In genomic region chr7:141014523-141015395, GRCh38 we compare ENCODE assay signal across 8 cellular contexts. TPM values are rescaled to one million over a fixed set of nuclear protein-coding genes. Genes with fewer than 3 reads are reported as not detected.
A peak's percentile ranks its signal among the peaks of the same experiment; 100 is the strongest.
DNase-seq lines count a peak whose midpoint lies in the region; ATAC-seq, FAIRE-seq and TF ChIP-seq lines count a peak whose summit lies in the region.

Gene MRPS33 (minus strand): TSS chr7:141014952. CDS start chr7:141010633, 4,319 bp downstream.

- H3K9ac ChIP-seq in astrocyte (ENCODE audit: low read length) (peak within 1 kb of the TSS; percentile 90), rectal smooth muscle tissue (ENCODE audit: low read length) (peak within 1 kb of the TSS; percentile 82)

- H3K9me3 ChIP-seq in astrocyte (ENCODE audit: insufficient read depth, low read depth, low read length) (no peaks in the 10 kb centered on the region), aorta (ENCODE audit: control insufficient read depth, low read length) (peaks cover 2% of the 10 kb centered on the region)

- peak within 1 kb of the TSS; percentile 88 for H3K4me2 ChIP-seq in astrocyte (ENCODE audit: low read length)

- peaks cover 17% of the 10 kb centered on the region for H3K79me2 ChIP-seq in astrocyte (ENCODE audit: insufficient read depth, low read length)

- ATAC-seq in HG02981 (IDR thresholded peaks at IDR 0.05; ENCODE audit: unreplicated experiment): peak; percentile 97
- peak; percentile 100 for ATAC-seq in aorta (ENCODE audit: low FRiP score)

- peaks cover 3% of the 10 kb centered on the region for H3K27me3 Mint-ChIP-seq in astrocyte (ENCODE audit: low read depth, unreplicated experiment)

- 0% methylated on average over 47 of the region's 47 CpGs for WGBS in aorta, 2 donors

- peak within 1 kb of the TSS; percentile 90 for H3K27ac ChIP-seq in astrocyte (ENCODE audit: low read depth, low read length)
- peak within 1 kb of the TSS; percentile 88 for H3K27ac ChIP-seq in rectal smooth muscle tissue (ENCODE audit: low read depth, low read length)
- H3K27ac ChIP-seq in aorta (ENCODE audit: low read depth in 1 of 2, low read length in 2 of 2): peak within 1 kb of the TSS in 1 of 2 donors; percentile 60

- H3K4me1 ChIP-seq in astrocyte (ENCODE audit: insufficient read depth, low read length): peaks cover 4% of the 10 kb centered on the region
- H3K4me1 ChIP-seq in rectal smooth muscle tissue (ENCODE audit: control insufficient read depth, insufficient read depth, low read length): peaks cover 8% of the 10 kb centered on the region
- peaks cover 0 to 2% of the 10 kb centered on the region in 2 donors for H3K4me1 ChIP-seq in aorta (ENCODE audit: control insufficient read depth in 1 of 2, insufficient read depth in 2 of 2, low read length in 2 of 2)

- peak; percentile 50 for TF ChIP-seq CTCF in astrocyte (IDR thresholded peaks at IDR 0.05; ENCODE audit: insufficient read depth, low read depth, low read length)

- H4K20me1 ChIP-seq in astrocyte (ENCODE audit: insufficient read depth, low read length): no peaks in the 10 kb centered on the region

- no peaks in the 10 kb centered on the region for H3K36me3 Mint-ChIP-seq in astrocyte (ENCODE audit: low read depth, unreplicated experiment)

- H2AFZ ChIP-seq in astrocyte (ENCODE audit: low read depth, low read length): peak within 1 kb of the TSS; percentile 97

- no peaks in the 10 kb centered on the region for H3K27me3 ChIP-seq in astrocyte (ENCODE audit: insufficient read depth, low read length)
- H3K27me3 ChIP-seq in rectal smooth muscle tissue (ENCODE audit: control insufficient read depth, insufficient read depth, low read length): no peaks in the 10 kb centered on the region
- no peaks in the 10 kb centered on the region for H3K27me3 ChIP-seq in aorta (ENCODE audit: control insufficient read depth in 1 of 2, insufficient read depth in 2 of 2, low read length in 1 of 2)

- no peaks in the 10 kb centered on the region for H3K9me3 Mint-ChIP-seq in astrocyte (ENCODE audit: unreplicated experiment)

- peak; percentile 94 for DNase-seq in GM18507 (ENCODE audit: extremely low spot score, insufficient read length, low read depth)
- peak; percentile 97 for DNase-seq in NCI-H2029 (lab: John Stamatoyannopoulos, UW)
- DNase-seq in T-helper 22 cell (ENCODE audit: low read depth): peak; percentile 90
- peak; percentile 92 for DNase-seq in astrocyte (ENCODE audit: low read depth)
- peak; percentile 95 for DNase-seq in hepatic stellate cell (ENCODE audit: low spot score)
- peak; percentile 97 for DNase-seq in aorta

- H3K36me3 ChIP-seq in astrocyte (ENCODE audit: insufficient read depth, low read length): no peaks in the 10 kb centered on the region
- H3K36me3 ChIP-seq in rectal smooth muscle tissue (ENCODE audit: control insufficient read depth, insufficient read depth, low read length): no peaks in the 10 kb centered on the region
- no peaks in the 10 kb centered on the region for H3K36me3 ChIP-seq in aorta (ENCODE audit: control insufficient read depth in 1 of 2, insufficient read depth in 2 of 2, low read length in 1 of 2)

- peak within 1 kb of the TSS; percentile 99 for H3K4me3 Mint-ChIP-seq in astrocyte (ENCODE audit: unreplicated experiment)

- H3K4me3 ChIP-seq in astrocyte (ENCODE audit: insufficient read depth, low read depth, low read length) (peak within 1 kb of the TSS; percentile 93), rectal smooth muscle tissue (ENCODE audit: low read length) (peak within 1 kb of the TSS; percentile 90), aorta (ENCODE audit: low read length in 2 of 2) (peak within 1 kb of the TSS; percentile 63 to 89)

- intact Hi-C loops in aorta (cut with DNase I): loop anchor here (5.0 to 10.0 kb wide), 4 partner anchors 90 to 720 kb away; partner anchors contain the start of genes ADCK2 (in 1 of the 2), BRAF (in 1 of the 2), MKRN1 (in 1 of the 2) and SSBP1 (in 1 of the 2)

- FAIRE-seq in GM18507 (lab: Jason Lieb, UNC): peak; percentile 96
- FAIRE-seq in astrocyte (lab: Jason Lieb, UNC): no peak

- peak within 1 kb of the TSS; percentile 99 for H3K27ac Mint-ChIP-seq in astrocyte (ENCODE audit: unreplicated experiment)

- H3K4me1 Mint-ChIP-seq in astrocyte (ENCODE audit: low read depth, unreplicated experiment): peaks cover 21% of the 10 kb centered on the region

RNA-seq across cellular contexts. Expression of gene MRPS33, which starts in this region (rescaled TPM):
- total RNA-seq in astrocyte (52.1 and 53.8 TPM in 2 replicates), aorta (10 to 100 TPM; 21.0 to 23.4 TPM)
- polyA plus RNA-seq in aorta: 10 to 100 TPM; 36.8 to 72.5 TPM
